8 cellular contexts compared by ENCODE assay signal in the genomic region with DNA sequence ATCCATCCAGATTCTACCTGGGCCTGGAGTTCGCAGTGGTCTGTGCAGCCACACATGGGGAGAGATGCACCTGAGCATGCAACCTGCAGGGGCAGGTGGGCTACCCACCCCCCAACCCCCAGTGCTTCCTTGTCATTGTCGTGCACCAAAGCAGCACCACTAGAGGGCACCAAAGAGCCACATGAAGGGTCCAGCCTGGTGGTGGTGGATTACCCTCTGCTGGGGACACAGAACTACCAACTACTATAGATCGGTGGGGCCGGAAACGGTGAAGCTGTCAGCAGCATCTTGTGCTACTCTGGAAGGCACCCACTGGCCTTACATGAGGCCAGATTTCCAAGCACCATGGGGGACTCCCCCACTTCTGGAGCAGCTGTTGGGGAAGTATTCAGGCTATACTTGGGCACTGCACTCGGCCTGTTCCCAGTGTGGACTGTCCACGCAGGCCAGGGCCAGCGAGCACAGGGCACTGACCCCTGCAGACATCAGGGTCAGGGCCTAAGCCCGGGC.
DNase-seq lines count a peak whose midpoint lies in the region; ATAC-seq and TF ChIP-seq lines count a peak whose summit lies in the region.

No MANE protein-coding gene starts in this region.

- no peaks in the 10 kb centered on the region for H3K79me2 ChIP-seq in OCI-LY1 (ENCODE audit: insufficient read depth, low read length)

- no peaks in the 10 kb centered on the region for H3K9me3 Mint-ChIP-seq in CD14-positive monocyte
- H3K9me3 Mint-ChIP-seq in activated CD8-positive, alpha-beta memory T cell treated with anti-CD3 and anti-CD28 coated beads, Interleukin-2, amount 10 ng/mL, durations not matched to agents 7 days and 5 days (ENCODE audit: low read depth), result no peaks in the 10 kb centered on the region

- H3K9me3 ChIP-seq in OCI-LY1 (ENCODE audit: low read length), result no peaks in the 10 kb centered on the region

- H4K20me1 ChIP-seq in OCI-LY1 (ENCODE audit: insufficient read depth, low read length), result no peaks in the 10 kb centered on the region

- H3K27me3 Mint-ChIP-seq in CD14-positive monocyte (ENCODE audit: low read depth in 3 of 3), result peaks cover 1 to 6% (median 4%) of the 10 kb centered on the region in 3 donors
- H3K27me3 Mint-ChIP-seq in activated CD8-positive, alpha-beta memory T cell treated with anti-CD3 and anti-CD28 coated beads, Interleukin-2, amount 10 ng/mL, durations not matched to agents 7 days and 5 days, result peaks cover 5% of the 10 kb centered on the region

- no peak overlapping the region for H3K27ac ChIP-seq in OCI-LY1 (ENCODE audit: low read depth, low read length, poor library complexity, severe bottlenecking)

- H3K4me1 ChIP-seq in OCI-LY1 (ENCODE audit: insufficient read depth, low read length, severe bottlenecking), result no peaks in the 10 kb centered on the region

- no peaks in the 10 kb centered on the region for H3K9me2 ChIP-seq in OCI-LY1 (ENCODE audit: low read depth, low read length)

- no peaks in the 10 kb centered on the region for H3F3A ChIP-seq in OCI-LY1 (ENCODE audit: insufficient read depth, low read length)

- TF ChIP-seq RAD21 in Ishikawa (IDR thresholded peaks at IDR 0.05; ENCODE audit: low read depth), result peak; percentile 95

- no peak overlapping the region for H3K4me3 Mint-ChIP-seq in CD14-positive monocyte
- no peak overlapping the region for H3K4me3 Mint-ChIP-seq in activated CD8-positive, alpha-beta memory T cell treated with anti-CD3 and anti-CD28 coated beads, Interleukin-2, amount 10 ng/mL, durations not matched to agents 7 days and 5 days

- H3K27ac Mint-ChIP-seq in CD14-positive monocyte, result no peak overlapping the region
- H3K27ac Mint-ChIP-seq in activated CD8-positive, alpha-beta memory T cell treated with anti-CD3 and anti-CD28 coated beads, Interleukin-2, amount 10 ng/mL, durations not matched to agents 7 days and 5 days, result no peak overlapping the region

- no peak overlapping the region for H3K9ac ChIP-seq in OCI-LY1 (ENCODE audit: low read length)

- TF ChIP-seq EP300 in Ishikawa (IDR thresholded peaks at IDR 0.05; ENCODE audit: borderline replicate concordance), result no peak

- H3K36me3 Mint-ChIP-seq in CD14-positive monocyte, result no peaks in the 10 kb centered on the region
- H3K36me3 Mint-ChIP-seq in activated CD8-positive, alpha-beta memory T cell treated with anti-CD3 and anti-CD28 coated beads, Interleukin-2, amount 10 ng/mL, durations not matched to agents 7 days and 5 days, result no peaks in the 10 kb centered on the region

- intact Hi-C loops in CD14-positive monocyte (cut with micrococcal nuclease), result loop anchor here (5.0 kb wide), 2 partner anchors 462 to 477 kb away; no protein-coding TSS in a partner anchor

- no peak overlapping the region for H3K4me2 ChIP-seq in OCI-LY1 (ENCODE audit: low read length)

- DNase-seq in CD14-positive monocyte (ENCODE audit: low spot score) (peak; percentile 62), epidermal melanocyte (ENCODE audit: insufficient read length, low spot score) (peak; percentile 94), mucosa of gallbladder (ENCODE audit: low spot score) (peak; percentile 80)
- DNase-seq in activated CD8-positive, alpha-beta memory T cell treated with anti-CD3 and anti-CD28 coated beads, Interleukin-2, amount 10 ng/mL, durations not matched to agents 7 days and 5 days, result peak; percentile 85
- peak; percentile 91 for DNase-seq in stimulated activated CD8-positive, alpha-beta memory T cell treated with anti-CD3 and anti-CD28 coated beads, Interleukin-4, amount 100 ng/mL, for 48 hours

- peak; percentile 96 for TF ChIP-seq CTCF in CD14-positive monocyte (IDR thresholded peaks at IDR 0.05)
- TF ChIP-seq CTCF in OCI-LY1 (IDR thresholded peaks at IDR 0.05; ENCODE audit: low read length), result peak; percentile 96

- peak; percentile 57 for ATAC-seq in GM19467 (IDR thresholded peaks at IDR 0.05; ENCODE audit: unreplicated experiment)
- peak; percentile 92 for ATAC-seq in activated CD8-positive, alpha-beta memory T cell treated with anti-CD3 and anti-CD28 coated beads, Interleukin-2, amount 10 ng/mL, durations not matched to agents 7 days and 5 days

- H3K36me3 ChIP-seq in OCI-LY1 (ENCODE audit: insufficient read depth, low read length), result no peaks in the 10 kb centered on the region

- peaks cover 29% of the 10 kb centered on the region for H3K4me1 Mint-ChIP-seq in CD14-positive monocyte
- H3K4me1 Mint-ChIP-seq in activated CD8-positive, alpha-beta memory T cell treated with anti-CD3 and anti-CD28 coated beads, Interleukin-2, amount 10 ng/mL, durations not matched to agents 7 days and 5 days, result no peaks in the 10 kb centered on the region

- H3K4me3 ChIP-seq in OCI-LY1 (ENCODE audit: low read depth, low read length, poor library complexity, severe bottlenecking), result no peak overlapping the region

- H2AFZ ChIP-seq in OCI-LY1 (ENCODE audit: low read length), result no peak overlapping the region

- H3K27me3 ChIP-seq in OCI-LY1 (ENCODE audit: insufficient read depth, low read length), result no peaks in the 10 kb centered on the region

- CTCF ChIA-PET in activated CD8-positive, alpha-beta memory T cell treated with anti-CD3 and anti-CD28 coated beads, Interleukin-2, amount 10 ng/mL, durations not matched to agents 7 days and 5 days (lab: Charles Lee), result interaction anchor here (0.6 to 4.2 kb wide), 24 partner anchors 9 to 492 kb away, joined by 3 to 43 read pairs (median 3); no protein-coding TSS in a partner anchor

TF ChIP-seq in Ishikawa, 13 proteins besides CTCF, POLR2A, EP300 and RAD21:
- peak; percentile 99 for TF ChIP-seq ZBTB7A (IDR thresholded peaks at IDR 0.05; ENCODE audit: low read depth)
- TF ChIP-seq TEAD4 (IDR thresholded peaks at IDR 0.05), result no peak
